ENCODE assay signal across 18 cellular contexts in the genomic region with DNA sequence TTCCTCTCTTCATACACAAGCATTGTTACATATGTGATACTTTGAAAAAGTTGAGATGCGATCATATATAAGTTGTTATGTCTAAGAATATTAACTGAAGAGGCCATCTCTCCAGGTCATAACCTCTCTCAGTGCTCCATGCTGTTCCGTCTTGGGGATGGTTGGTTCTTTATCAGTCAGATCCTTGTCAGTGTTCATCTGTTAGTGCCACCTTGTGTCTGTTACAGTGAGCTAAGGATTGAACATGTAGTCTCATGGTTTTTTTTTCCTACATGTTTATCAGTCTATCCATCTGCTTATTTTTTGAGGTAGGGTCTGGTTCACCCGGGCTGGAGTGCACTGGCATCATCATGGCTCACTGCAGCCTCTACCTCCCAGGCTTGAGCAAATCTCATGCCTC.
DNase-seq lines count a peak whose midpoint lies in the region; ATAC-seq and TF ChIP-seq lines count a peak whose summit lies in the region.
"Had no signal": no experiment of that assay in that cellular context is flagged by ENCODE, and none has a peak within 500 bp of the region (broad histone marks: within the 10 kb centered on the region; RNA-seq: fewer than 3 reads in every experiment).

No MANE protein-coding gene starts in this region.

- no peak overlapping the region for H3K4me3 ChIP-seq in Loucy (ENCODE audit: low read length, poor library complexity, severe bottlenecking)
- no peak overlapping the region for H3K4me3 ChIP-seq in adipocyte (ENCODE audit: low read length)
- H3K4me3 ChIP-seq: lower lobe of right lung had no signal

- CTCF ChIA-PET in activated naive CD4-positive, alpha-beta T cell treated with anti-CD3 and anti-CD28 coated beads, Interleukin-2, amount 10 ng/mL, durations not matched to agents 7 days and 5 days (lab: Charles Lee) = interaction anchor here (1.1 to 1.5 kb wide), 3 partner anchors 17 to 150 kb away, joined by 3 to 4 read pairs (median 3); no protein-coding TSS in a partner anchor

- DNase-seq in EH (ENCODE audit: low read depth) (peak; percentile 36), adipocyte (ENCODE audit: low read depth) (peak; percentile 3), iris pigment epithelial cell (ENCODE audit: low read depth) (peak; percentile 45), NCI-H187 treated with DMSO at 0.1 percent for 48 hours (lab: John Stamatoyannopoulos, UW) (no peak)
- no peak for DNase-seq in activated naive CD4-positive, alpha-beta T cell treated with anti-CD3 and anti-CD28 coated beads, Interleukin-2, amount 10 ng/mL, durations not matched to agents 7 days and 5 days
- DNase-seq in activated CD8-positive, alpha-beta memory T cell treated with anti-CD3 and anti-CD28 coated beads for 24 hours = no peak
- DNase-seq: cerebellar nuclear complex; EL; lower lobe of right lung; NCI-H1694 treated with DMSO at 0.1 percent for 48 hours; nephron progenitor cell; stimulated activated CD4-positive, alpha-beta T cell treated with anti-CD3 and anti-CD28 coated beads, Interleukin-4, amount 100 ng/mL, for 4 hours had no signal

- H3K4me1 ChIP-seq in Loucy (ENCODE audit: insufficient read depth, low read length, poor library complexity, severe bottlenecking) (no peaks in the 10 kb centered on the region), adipocyte (ENCODE audit: control insufficient read depth, insufficient read depth, low read length) (no peaks in the 10 kb centered on the region)
- H3K4me1 ChIP-seq: lower lobe of right lung had no signal

- H3K27ac Mint-ChIP-seq in activated naive CD4-positive, alpha-beta T cell treated with anti-CD3 and anti-CD28 coated beads, Interleukin-2, amount 10 ng/mL, durations not matched to agents 7 days and 5 days = no peak overlapping the region
- H3K27ac Mint-ChIP-seq: activated naive CD8-positive, alpha-beta T cell; stimulated activated effector memory CD8-positive, alpha-beta T cell treated with anti-CD3 and anti-CD28 coated beads, Interleukin-12 subunit alpha, Interleukin-12 subunit beta, amount 100 ng/mL, for 72 hours; WTC11 had no signal

- no peaks in the 10 kb centered on the region for H3K9me2 ChIP-seq in Loucy (replicated peaks; ENCODE audit: low read depth, low read length)

- H3K4me3 Mint-ChIP-seq in activated naive CD4-positive, alpha-beta T cell treated with anti-CD3 and anti-CD28 coated beads, Interleukin-2, amount 10 ng/mL, durations not matched to agents 7 days and 5 days = no peak overlapping the region
- H3K4me3 Mint-ChIP-seq: activated naive CD8-positive, alpha-beta T cell; nephron progenitor cell; stimulated activated effector memory CD8-positive, alpha-beta T cell treated with anti-CD3 and anti-CD28 coated beads, Interleukin-12 subunit alpha, Interleukin-12 subunit beta, amount 100 ng/mL, for 72 hours; WTC11 had no signal

- no peak overlapping the region for H3K4me2 ChIP-seq in Loucy (ENCODE audit: low read depth, low read length, poor library complexity, severe bottlenecking)

- H3K79me2 ChIP-seq in Loucy (ENCODE audit: insufficient read depth, low read length) = peaks cover 36% of the 10 kb centered on the region

- H3K4me1 Mint-ChIP-seq in activated naive CD4-positive, alpha-beta T cell treated with anti-CD3 and anti-CD28 coated beads, Interleukin-2, amount 10 ng/mL, durations not matched to agents 7 days and 5 days = no peaks in the 10 kb centered on the region
- H3K4me1 Mint-ChIP-seq: WTC11 had no signal

- no peaks in the 10 kb centered on the region for H3K27me3 Mint-ChIP-seq in activated naive CD4-positive, alpha-beta T cell treated with anti-CD3 and anti-CD28 coated beads, Interleukin-2, amount 10 ng/mL, durations not matched to agents 7 days and 5 days
- H3K27me3 Mint-ChIP-seq: activated naive CD8-positive, alpha-beta T cell had no signal

- H3F3A ChIP-seq in Loucy (ENCODE audit: low read depth) = no peaks in the 10 kb centered on the region

- H3K9me3 Mint-ChIP-seq in activated naive CD4-positive, alpha-beta T cell treated with anti-CD3 and anti-CD28 coated beads, Interleukin-2, amount 10 ng/mL, durations not matched to agents 7 days and 5 days = no peaks in the 10 kb centered on the region
- H3K9me3 Mint-ChIP-seq: nephron progenitor cell; stimulated activated effector memory CD8-positive, alpha-beta T cell treated with anti-CD3 and anti-CD28 coated beads, Interleukin-12 subunit alpha, Interleukin-12 subunit beta, amount 100 ng/mL, for 72 hours; WTC11 had no signal

- TF ChIP-seq CTCF in Loucy (conservative IDR thresholded peaks at IDR 0.05; ENCODE audit: low read length) = peak; percentile 28; the same call in 1 of the 2 replicates

- H2AFZ ChIP-seq in Loucy (ENCODE audit: low read length) = no peak overlapping the region

- no peak overlapping the region for H3K9ac ChIP-seq in Loucy (ENCODE audit: low read depth, low read length, poor library complexity, severe bottlenecking)
- H3K9ac ChIP-seq in adipocyte (ENCODE audit: low read length) = no peak overlapping the region

- H3K36me3 ChIP-seq in Loucy (ENCODE audit: insufficient read depth, low read length) (peaks cover 69% of the 10 kb centered on the region; the same call in 1 of the 2 replicates), adipocyte (ENCODE audit: control insufficient read depth, insufficient read depth, low read length, severe bottlenecking) (peaks cover 38% of the 10 kb centered on the region)

- no peak for ATAC-seq in GM18858 (IDR thresholded peaks at IDR 0.05; ENCODE audit: unreplicated experiment)
- ATAC-seq: lower lobe of right lung; sciatic nerve; stimulated activated effector memory CD8-positive, alpha-beta T cell treated with anti-CD3 and anti-CD28 coated beads, Interleukin-12 subunit alpha, Interleukin-12 subunit beta, amount 100 ng/mL, for 72 hours; WTC11 had no signal

- no peaks in the 10 kb centered on the region for H3K9me3 ChIP-seq in Loucy (ENCODE audit: insufficient read depth, low read depth, low read length)
- no peaks in the 10 kb centered on the region for H3K9me3 ChIP-seq in adipocyte (ENCODE audit: control insufficient read depth, low read length)
- H3K9me3 ChIP-seq: lower lobe of right lung had no signal

- peaks cover 16% of the 10 kb centered on the region for H3K36me3 Mint-ChIP-seq in activated naive CD4-positive, alpha-beta T cell treated with anti-CD3 and anti-CD28 coated beads, Interleukin-2, amount 10 ng/mL, durations not matched to agents 7 days and 5 days

- no peaks in the 10 kb centered on the region for H3K27me3 ChIP-seq in Loucy (ENCODE audit: insufficient read depth, low read length, poor library complexity, severe bottlenecking)
- H3K27me3 ChIP-seq in adipocyte (replicated peaks; ENCODE audit: control insufficient read depth, insufficient read depth, low read length) = no peaks in the 10 kb centered on the region

- peaks cover 17% of the 10 kb centered on the region for H4K20me1 ChIP-seq in Loucy (ENCODE audit: insufficient read depth, low read length, poor library complexity, severe bottlenecking)

Comparison
In these comparisons a context has a peak if more than half of its experiments do, and no peak if none do; other contexts are left out.
1. DNase-seq: peak in EH (single experiment), adipocyte (single experiment) and iris pigment epithelial cell (single experiment); none in activated naive CD4-positive, alpha-beta T cell treated with anti-CD3 and anti-CD28 coated beads, Interleukin-2, amount 10 ng/mL, durations not matched to agents 7 days and 5 days (single experiment), NCI-H187 treated with DMSO at 0.1 percent for 48 hours (single experiment) and activated CD8-positive, alpha-beta memory T cell treated with anti-CD3 and anti-CD28 coated beads for 24 hours (single experiment).